ENCODE assay signal across 13 cellular contexts in the genomic region with DNA sequence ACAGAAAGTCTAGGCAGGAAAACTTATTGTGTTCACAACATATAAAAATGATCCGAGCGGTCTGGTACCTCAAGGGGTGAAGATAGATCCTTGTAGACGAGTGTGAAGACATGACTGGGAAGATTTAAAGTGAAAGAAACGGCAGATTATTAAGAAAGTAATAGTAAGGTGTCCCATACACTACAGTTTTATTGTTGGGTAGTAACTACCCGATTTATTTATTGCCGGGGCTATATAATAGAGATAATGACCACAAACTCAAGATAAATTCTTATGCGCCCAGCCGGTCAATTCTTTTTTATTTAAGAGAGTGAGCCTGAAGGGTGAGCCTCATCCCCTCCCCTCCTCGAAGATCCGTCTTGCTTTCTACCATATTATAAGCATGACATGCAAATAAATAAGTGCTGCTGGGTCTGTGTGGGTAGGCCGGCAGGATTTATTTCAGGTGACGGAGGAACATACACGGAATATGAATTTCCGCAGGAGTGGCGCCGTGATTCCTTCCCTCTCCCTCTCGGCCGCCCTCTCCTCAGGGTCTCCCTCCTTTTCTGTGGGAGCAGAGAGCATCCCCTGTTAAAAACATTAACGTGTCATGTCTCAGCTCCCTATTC.
DNase-seq lines count a peak whose midpoint lies in the region; ATAC-seq and TF ChIP-seq lines count a peak whose summit lies in the region.
"Had no signal": no experiment of that assay in that cellular context is flagged by ENCODE, and none has a peak within 500 bp of the region (broad histone marks: within the 10 kb centered on the region; RNA-seq: fewer than 3 reads in every experiment).

No MANE protein-coding gene starts in this region.

- H3K27ac ChIP-seq in prostate gland = peak overlapping the region; percentile 79 to 89

- TF ChIP-seq POLR2A in prostate gland (IDR thresholded peaks at IDR 0.05) = no peak

- TF ChIP-seq CTCF in WI38 (IDR thresholded peaks at IDR 0.05; ENCODE audit: low read depth, low read length) = no peak
- TF ChIP-seq CTCF in fibroblast of the aortic adventitia (IDR thresholded peaks at IDR 0.05; ENCODE audit: insufficient read depth, low read length) = no peak
- no peak for TF ChIP-seq CTCF in prostate gland (IDR thresholded peaks at IDR 0.05)
- TF ChIP-seq CTCF in type B pancreatic cell (conservative IDR thresholded peaks at IDR 0.05) = no peak

- no peak overlapping the region for H3K27ac Mint-ChIP-seq in activated CD8-positive, alpha-beta T cell treated with anti-CD3 and anti-CD28 coated beads, Interleukin-2, amount 10 ng/mL, durations not matched to agents 7 days and 5 days
- H3K27ac Mint-ChIP-seq in type B pancreatic cell = no peak overlapping the region
- H3K27ac Mint-ChIP-seq: activated naive CD4-positive, alpha-beta T cell treated with anti-CD3 and anti-CD28 coated beads for 36 hours had no signal

- peaks cover 32% of the 10 kb centered on the region for H3K27me3 Mint-ChIP-seq in activated CD8-positive, alpha-beta T cell treated with anti-CD3 and anti-CD28 coated beads, Interleukin-2, amount 10 ng/mL, durations not matched to agents 7 days and 5 days (ENCODE audit: low read depth)
- peaks cover 27% of the 10 kb centered on the region for H3K27me3 Mint-ChIP-seq in type B pancreatic cell

- H3K36me3 Mint-ChIP-seq in activated CD8-positive, alpha-beta T cell treated with anti-CD3 and anti-CD28 coated beads, Interleukin-2, amount 10 ng/mL, durations not matched to agents 7 days and 5 days (ENCODE audit: low read depth) = no peaks in the 10 kb centered on the region
- H3K36me3 Mint-ChIP-seq in type B pancreatic cell = no peaks in the 10 kb centered on the region

- DNase-seq in A172 (ENCODE audit: low spot score) (peak; percentile 23), fibroblast of the aortic adventitia (ENCODE audit: low read depth) (no peak), prostate gland (ENCODE audit: low spot score) (no peak), DMS 273 treated with DMSO at 0.1 percent for 48 hours (lab: John Stamatoyannopoulos, UW) (no peak), type B pancreatic cell (ENCODE audit: extremely low spot score, unreplicated experiment) (no peak)
- DNase-seq in activated CD8-positive, alpha-beta T cell treated with anti-CD3 and anti-CD28 coated beads, Interleukin-2, amount 10 ng/mL, durations not matched to agents 7 days and 5 days = no peak
- DNase-seq: activated naive CD4-positive, alpha-beta T cell treated with anti-CD3 and anti-CD28 coated beads for 36 hours; DMS153; MV-4-11; stimulated activated naive B cell treated with anti-CD40 and anti-IgM and Interleukin-4, amounts not matched to agents 10 μg/mL and 1 μg/mL and 100 μg/mL, for 72 hours had no signal

- POLR2A ChIA-PET in activated CD8-positive, alpha-beta T cell treated with anti-CD3 and anti-CD28 coated beads, Interleukin-2, amount 10 ng/mL, durations not matched to agents 7 days and 5 days (lab: Charles Lee) = no interaction called here

- H3K4me1 Mint-ChIP-seq in activated CD8-positive, alpha-beta T cell treated with anti-CD3 and anti-CD28 coated beads, Interleukin-2, amount 10 ng/mL, durations not matched to agents 7 days and 5 days (ENCODE audit: low read depth) = no peaks in the 10 kb centered on the region
- peaks cover 34% of the 10 kb centered on the region for H3K4me1 Mint-ChIP-seq in type B pancreatic cell (ENCODE audit: unreplicated experiment)

- ATAC-seq in activated CD8-positive, alpha-beta T cell treated with anti-CD3 and anti-CD28 coated beads, Interleukin-2, amount 10 ng/mL, durations not matched to agents 7 days and 5 days = no peak
- no peak for ATAC-seq in GM18873 (IDR thresholded peaks at IDR 0.05; ENCODE audit: low FRiP score, unreplicated experiment)
- ATAC-seq: esophagus mucosa; stimulated activated naive B cell treated with anti-CD40 and anti-IgM and Interleukin-4, amounts not matched to agents 10 μg/mL and 1 μg/mL and 100 μg/mL, for 72 hours had no signal

- WGBS in prostate gland = 55% methylated on average over 19 of the region's 19 CpGs

- H3K4me3 Mint-ChIP-seq in activated CD8-positive, alpha-beta T cell treated with anti-CD3 and anti-CD28 coated beads, Interleukin-2, amount 10 ng/mL, durations not matched to agents 7 days and 5 days = no peak overlapping the region
- H3K4me3 Mint-ChIP-seq in type B pancreatic cell = no peak overlapping the region
- H3K4me3 Mint-ChIP-seq: activated naive CD4-positive, alpha-beta T cell treated with anti-CD3 and anti-CD28 coated beads for 36 hours had no signal

- H3K36me3 ChIP-seq in prostate gland = no peaks in the 10 kb centered on the region

- CTCF ChIA-PET in activated CD8-positive, alpha-beta T cell treated with anti-CD3 and anti-CD28 coated beads, Interleukin-2, amount 10 ng/mL, durations not matched to agents 7 days and 5 days (lab: Charles Lee) = no interaction called here

- peaks cover 17% of the 10 kb centered on the region for H3K27me3 ChIP-seq in prostate gland (replicated peaks; ENCODE audit: insufficient read depth)

- H3K9me3 ChIP-seq in prostate gland = no peaks in the 10 kb centered on the region

- H3K4me1 ChIP-seq in prostate gland (replicated peaks) = no peaks in the 10 kb centered on the region

- H3K4me3 ChIP-seq in WI38 (ENCODE audit: low read depth, low read length) (peak overlapping the region; percentile 66), fibroblast of the aortic adventitia (ENCODE audit: low read depth, low read length) (peak overlapping the region; percentile 64), prostate gland (peak overlapping the region; percentile 12 to 22)

- no peaks in the 10 kb centered on the region for H3K9me3 Mint-ChIP-seq in activated CD8-positive, alpha-beta T cell treated with anti-CD3 and anti-CD28 coated beads, Interleukin-2, amount 10 ng/mL, durations not matched to agents 7 days and 5 days (ENCODE audit: insufficient read depth)
- H3K9me3 Mint-ChIP-seq in type B pancreatic cell = no peaks in the 10 kb centered on the region
- H3K9me3 Mint-ChIP-seq: activated naive CD4-positive, alpha-beta T cell treated with anti-CD3 and anti-CD28 coated beads for 36 hours had no signal

- intact Hi-C loops in prostate gland (cut with DNase I) = loop anchor here (2.0 to 10.0 kb wide), 3 partner anchors 106 to 1072 kb away; no protein-coding TSS in a partner anchor
